13 cellular contexts compared by ENCODE assay signal in genomic region chr20:16158976-16159286, GRCh38.
DNase-seq lines count a peak whose midpoint lies in the region; ATAC-seq, FAIRE-seq and TF ChIP-seq lines count a peak whose summit lies in the region.
"Had no signal": no experiment of that assay in that cellular context is flagged by ENCODE, and none has a peak within 500 bp of the region (broad histone marks: within the 10 kb centered on the region; RNA-seq: fewer than 3 reads in every experiment).

No MANE protein-coding gene starts in this region.

- H3K27ac ChIP-seq in kidney (ENCODE audit: low read depth in 2 of 2, low read length in 2 of 2): no peak overlapping the region

- TF ChIP-seq CTCF in kidney (IDR thresholded peaks at IDR 0.05; ENCODE audit: borderline replicate concordance, extremely low read depth, insufficient read depth): no peak

- peak; percentile 59 for ATAC-seq in GM18907 (IDR thresholded peaks at IDR 0.05; ENCODE audit: unreplicated experiment)
- peak; percentile 42 for ATAC-seq in GM21723 (IDR thresholded peaks at IDR 0.05; ENCODE audit: unreplicated experiment)
- peak; percentile 28 for ATAC-seq in HG03280 (IDR thresholded peaks at IDR 0.05; ENCODE audit: unreplicated experiment)
- ATAC-seq in memory B cell (ENCODE audit: low read depth): peak; percentile 59
- no peak for ATAC-seq in left cardiac atrium
- ATAC-seq: activated CD4-positive, alpha-beta T cell treated with anti-CD3 and anti-CD28 coated beads for 36 hours; activated naive CD8-positive, alpha-beta T cell treated with anti-CD3 and anti-CD28 coated beads, Interleukin-2, amount 50 U/mL, for 24 hours; effector memory CD8-positive, alpha-beta T cell had no signal

- FAIRE-seq in kidney (lab: Jason Lieb, UNC): no peak
- FAIRE-seq: HepG2 had no signal

- peaks cover 2 to 3% of the 10 kb centered on the region in 2 donors for H3K9me3 ChIP-seq in kidney (ENCODE audit: control insufficient read depth in 1 of 2, low read length in 2 of 2)
- H3K9me3 ChIP-seq: Caco-2 had no signal

- DNase-seq in memory B cell (ENCODE audit: low spot score in 2 of 2) (no peak), NCI-H510A (lab: John Stamatoyannopoulos, UW) (no peak), left cardiac atrium (no peak), kidney (no peak), anterior cingulate cortex (lab: John Stamatoyannopoulos, UW) (no peak)
- DNase-seq: activated CD4-positive, alpha-beta T cell treated with anti-CD3 and anti-CD28 coated beads for 36 hours; Caco-2; effector memory CD8-positive, alpha-beta T cell had no signal

- H3K4me1 ChIP-seq in kidney (ENCODE audit: control insufficient read depth in 1 of 2, insufficient read depth in 1 of 2, low read depth in 1 of 2, low read length in 2 of 2): no peaks in the 10 kb centered on the region
- H3K4me1 ChIP-seq: Caco-2 had no signal

- peak overlapping the region; percentile 75 for H3K27ac Mint-ChIP-seq in memory B cell
- H3K27ac Mint-ChIP-seq: activated CD4-positive, alpha-beta T cell treated with anti-CD3 and anti-CD28 coated beads for 36 hours; activated naive CD8-positive, alpha-beta T cell treated with anti-CD3 and anti-CD28 coated beads, Interleukin-2, amount 50 U/mL, for 24 hours; effector memory CD8-positive, alpha-beta T cell had no signal

- no peaks in the 10 kb centered on the region for H3K36me3 ChIP-seq in kidney (ENCODE audit: control insufficient read depth in 1 of 2, insufficient read depth in 2 of 2, low read length in 2 of 2)

- H3K4me3 Mint-ChIP-seq in memory B cell: peak overlapping the region; percentile 43
- H3K4me3 Mint-ChIP-seq: activated CD4-positive, alpha-beta T cell treated with anti-CD3 and anti-CD28 coated beads for 36 hours; activated naive CD8-positive, alpha-beta T cell treated with anti-CD3 and anti-CD28 coated beads, Interleukin-2, amount 50 U/mL, for 24 hours; effector memory CD8-positive, alpha-beta T cell had no signal

- peaks cover 4% of the 10 kb centered on the region for H3K9me3 Mint-ChIP-seq in memory B cell

- intact Hi-C loops in left cardiac atrium (cut with DNase I) (no loop called here), kidney (cut with DNase I) (no loop called here)

- H3K9ac ChIP-seq in kidney (ENCODE audit: low read length in 2 of 2): no peak overlapping the region

- H3K36me3 Mint-ChIP-seq in memory B cell: peaks cover 2% of the 10 kb centered on the region

- peaks cover 33% of the 10 kb centered on the region for H3K4me1 Mint-ChIP-seq in memory B cell
- H3K4me1 Mint-ChIP-seq: activated CD4-positive, alpha-beta T cell treated with anti-CD3 and anti-CD28 coated beads for 36 hours had no signal

- H3K27me3 Mint-ChIP-seq in memory B cell: no peaks in the 10 kb centered on the region
- H3K27me3 Mint-ChIP-seq: activated naive CD8-positive, alpha-beta T cell treated with anti-CD3 and anti-CD28 coated beads, Interleukin-2, amount 50 U/mL, for 24 hours; effector memory CD8-positive, alpha-beta T cell had no signal

- H3K4me3 ChIP-seq in kidney (ENCODE audit: low read length in 2 of 2): no peak overlapping the region

Comparison
In these comparisons a context has a peak if more than half of its experiments do, and no peak if none do; other contexts are left out.
1. ATAC-seq: peak in GM18907 (single experiment), GM21723 (single experiment), HG03280 (single experiment) and memory B cell (single experiment); none in left cardiac atrium (0 of 2).